19 cellular contexts compared by ENCODE assay signal in the genomic region with DNA sequence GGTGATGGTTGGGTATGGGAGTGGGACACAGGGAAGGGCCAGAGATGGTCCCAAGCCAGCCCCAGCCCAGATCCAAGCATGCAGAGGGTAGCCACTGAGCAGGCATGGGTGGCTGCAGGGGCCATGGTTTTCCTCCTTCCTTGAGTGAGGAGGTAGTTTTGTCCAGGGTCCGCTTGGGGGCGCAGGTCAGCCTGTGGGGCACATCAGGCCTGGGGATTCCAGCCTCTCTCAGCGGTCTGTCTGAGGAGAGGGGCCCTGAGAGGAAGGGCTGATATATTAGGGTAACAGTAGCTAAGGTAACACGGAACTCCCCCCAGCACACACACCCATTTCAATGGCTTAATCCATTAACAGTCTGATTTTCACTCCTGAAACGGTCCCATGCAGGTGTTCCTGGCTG. TPM values are rescaled to one million over a fixed set of nuclear protein-coding genes. Genes with fewer than 3 reads are reported as not detected.
DNase-seq lines count a peak whose midpoint lies in the region; ATAC-seq, FAIRE-seq and TF ChIP-seq lines count a peak whose summit lies in the region.
"Had no signal": no experiment of that assay in that cellular context is flagged by ENCODE, and none has a peak within 500 bp of the region (broad histone marks: within the 10 kb centered on the region; RNA-seq: fewer than 3 reads in every experiment).

No MANE protein-coding gene starts in this region.

- POLR2A ChIA-PET in K562 (lab: Yijun Ruan, JAX): interaction anchor here (0.5 to 0.7 kb wide), 2 partner anchors 63 to 111 kb away, joined by 3 to 4 read pairs; no protein-coding TSS in a partner anchor

- TF ChIP-seq EP300 in K562 (IDR thresholded peaks at IDR 0.05; ENCODE audit: low read length): no peak

- intact Hi-C loops in K562 (cut with micrococcal nuclease) (loop anchor here (5.0 kb wide), 1 partner anchor 264 kb away; no protein-coding TSS in a partner anchor), kidney (cut with DNase I) (no loop called here), left colon (cut with DNase I, micrococcal nuclease) (no loop called here)

- H2AFZ ChIP-seq in K562 (ENCODE audit: low read depth, low read length): no peak overlapping the region

- BruUV-seq in K562 (replicated peaks; lab: Mats Ljungman, UMichigan): no TSS peak

- ATAC-seq in K562: peak; percentile 80
- ATAC-seq in left colon: no peak
- ATAC-seq in HG02763 (IDR thresholded peaks at IDR 0.05; ENCODE audit: unreplicated experiment): no peak
- ATAC-seq: activated T-cell treated with anti-CD3 and anti-CD28 coated beads, Interleukin-2, amount 50 U/mL, for 4 hours had no signal

- peaks cover 91% of the 10 kb centered on the region for H3K79me2 ChIP-seq in K562 (ENCODE audit: control insufficient read depth, insufficient read depth, low read length)

- no peak overlapping the region for H3K27ac ChIP-seq in K562 (ENCODE audit: extremely low read depth, low read depth, low read length)
- no peak overlapping the region for H3K27ac ChIP-seq in kidney (ENCODE audit: low read depth in 2 of 2, low read length in 2 of 2)
- H3K27ac ChIP-seq: esophagus muscularis mucosa had no signal

- peaks cover 84% of the 10 kb centered on the region for H3K36me3 ChIP-seq in K562 (ENCODE audit: control insufficient read depth, insufficient read depth, low read length)
- H3K36me3 ChIP-seq in kidney (ENCODE audit: control insufficient read depth in 1 of 2, insufficient read depth in 2 of 2, low read length in 2 of 2): no peaks in the 10 kb centered on the region
- H3K36me3 ChIP-seq: esophagus muscularis mucosa had no signal

- TF ChIP-seq CTCF in GM12872 (IDR thresholded peaks at IDR 0.05; ENCODE audit: insufficient read depth, low read depth, low read length): peak; percentile 53
- peak; percentile 61 to 85 (median 71) for TF ChIP-seq CTCF in K562 (IDR thresholded peaks at IDR 0.05 in 2 of 3, conservative IDR thresholded peaks at IDR 0.05 in 1 of 3; ENCODE audit: insufficient read depth in 2 of 3, low read depth in 1 of 3, low read length in 3 of 3)
- TF ChIP-seq CTCF in kidney (IDR thresholded peaks at IDR 0.05; ENCODE audit: borderline replicate concordance, extremely low read depth, insufficient read depth): no peak

- peak overlapping the region in 1 of 2 experiments; percentile 7; a peak in 2 of 4 replicates for H3K9ac ChIP-seq in K562 (ENCODE audit: insufficient read depth in 1 of 2, low read depth in 2 of 2, low read length in 2 of 2)
- no peak overlapping the region for H3K9ac ChIP-seq in kidney (ENCODE audit: low read length in 2 of 2)

- WGBS in K562 (ENCODE audit: insufficient coverage, low coverage, missing lambda C conversion rate): 32% methylated on average over 5 of the region's 5 CpGs

- H3K4me3 ChIP-seq in K562 (no peak overlapping the region), kidney (ENCODE audit: low read length in 2 of 2) (no peak overlapping the region)
- H3K4me3 ChIP-seq: esophagus muscularis mucosa had no signal

- peak; percentile 69 for DNase-seq in KBM-7
- peak; percentile 47 to 73 (median 55) for DNase-seq in K562 (ENCODE audit: extremely low read depth in 1 of 4, low spot score in 3 of 4)
- peak; percentile 38 for DNase-seq in kidney
- DNase-seq in left colon: no peak
- no peak for DNase-seq in NCI-H2196 (lab: John Stamatoyannopoulos, UW; ENCODE audit: unreplicated experiment)
- DNase-seq: activated CD4-positive, alpha-beta T cell treated with anti-CD3 and anti-CD28 coated beads for 4 hours; activated T-cell treated with anti-CD3 and anti-CD28 coated beads, Interleukin-2, amount 50 U/mL, for 4 hours; C1 segment of cervical spinal cord; KG1; naive B cell; NCI-H1694 treated with DMSO at 0.1 percent for 48 hours; NCI-H510A treated with DMSO at 0.1 percent for 48 hours had no signal

- H3K27me3 ChIP-seq in K562 (ENCODE audit: control insufficient read depth in 2 of 2, insufficient read depth in 2 of 2, low read length in 2 of 2): no peaks in the 10 kb centered on the region

- peaks cover 39% of the 10 kb centered on the region for H3K9me1 ChIP-seq in K562 (ENCODE audit: control insufficient read depth, insufficient read depth, low read length)

- peaks cover 80% of the 10 kb centered on the region for H4K20me1 ChIP-seq in K562 (replicated peaks; ENCODE audit: control insufficient read depth, insufficient read depth, low read length)

- H3K9me3 ChIP-seq in K562 (replicated peaks; ENCODE audit: control insufficient read depth, insufficient read depth, low read depth, low read length) (no peaks in the 10 kb centered on the region), kidney (ENCODE audit: control insufficient read depth in 1 of 2, low read length in 2 of 2) (no peaks in the 10 kb centered on the region)
- H3K9me3 ChIP-seq: esophagus muscularis mucosa had no signal

- TF ChIP-seq RAD21 in K562 (CRISPR knock-in tag; conservative IDR thresholded peaks at IDR 0.05 in 1 of 2, IDR thresholded peaks at IDR 0.05 in 1 of 2): peak in 1 of 2 experiments; percentile 61

- in situ Hi-C loops in KBM-7 (cut with MboI; ENCODE audit: low pct_unique_long_range_greater_than_20kb, low sequenced_read_pairs): no loop called here
- in situ Hi-C loops in K562 (cut with MboI): no loop called here

- H3K4me1 ChIP-seq in K562 (replicated peaks in 1 of 2; ENCODE audit: control insufficient read depth in 2 of 2, insufficient read depth in 2 of 2, low read length in 2 of 2) (peaks cover 55 to 59% of the 10 kb centered on the region in 2 experiments), kidney (ENCODE audit: control insufficient read depth in 1 of 2, insufficient read depth in 1 of 2, low read depth in 1 of 2, low read length in 2 of 2) (peaks cover 0 to 2% of the 10 kb centered on the region in 2 donors)

- CTCF ChIA-PET in K562 (lab: Yijun Ruan, JAX; ENCODE audit: low intra/inter-chr PET ratio): interaction anchor here (0.6 kb wide), 1 partner anchor 1160 kb away, joined by 4 read pairs; no protein-coding TSS in a partner anchor

- H3K4me2 ChIP-seq in K562 (ENCODE audit: insufficient read depth, low read length): peak overlapping the region; percentile 39; the same call in 1 of the 2 replicates

- no peak for TF ChIP-seq POLR2A in K562 (conservative IDR thresholded peaks at IDR 0.05)

- FAIRE-seq in K562 (lab: Jason Lieb, UNC) (peak; percentile 56), kidney (lab: Jason Lieb, UNC) (no peak)
- FAIRE-seq: colon, RCC 7860 had no signal

TF ChIP-seq in K562, 482 proteins besides CTCF, POLR2A, EP300 and RAD21 (continues in another document):
- TF ChIP-seq MCM5 (IDR thresholded peaks at IDR 0.05; ENCODE audit: low read depth) (no peak), PRPF4 (IDR thresholded peaks at IDR 0.05; ENCODE audit: insufficient read depth, low read depth, low read length, poor library complexity, severe bottlenecking) (no peak), NCOA2 (IDR thresholded peaks at IDR 0.05; ENCODE audit: partially characterized antibody in 2 of 2) (no peak)
- TF ChIP-seq, protein P1, sequence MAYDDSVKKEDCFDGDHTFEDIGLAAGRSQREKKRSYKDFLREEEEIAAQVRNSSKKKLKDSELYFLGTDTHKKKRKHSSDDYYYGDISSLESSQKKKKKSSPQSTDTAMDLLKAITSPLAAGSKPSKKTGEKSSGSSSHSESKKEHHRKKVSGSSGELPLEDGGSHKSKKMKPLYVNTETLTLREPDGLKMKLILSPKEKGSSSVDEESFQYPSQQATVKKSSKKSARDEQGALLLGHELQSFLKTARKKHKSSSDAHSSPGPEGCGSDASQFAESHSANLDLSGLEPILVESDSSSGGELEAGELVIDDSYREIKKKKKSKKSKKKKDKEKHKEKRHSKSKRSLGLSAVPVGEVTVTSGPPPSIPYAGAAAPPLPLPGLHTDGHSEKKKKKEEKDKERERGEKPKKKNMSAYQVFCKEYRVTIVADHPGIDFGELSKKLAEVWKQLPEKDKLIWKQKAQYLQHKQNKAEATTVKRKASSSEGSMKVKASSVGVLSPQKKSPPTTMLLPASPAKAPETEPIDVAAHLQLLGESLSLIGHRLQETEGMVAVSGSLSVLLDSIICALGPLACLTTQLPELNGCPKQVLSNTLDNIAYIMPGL (CRISPR knock-in tag; IDR thresholded peaks at IDR 0.05): no peak
- TF ChIP-seq, protein P2, sequence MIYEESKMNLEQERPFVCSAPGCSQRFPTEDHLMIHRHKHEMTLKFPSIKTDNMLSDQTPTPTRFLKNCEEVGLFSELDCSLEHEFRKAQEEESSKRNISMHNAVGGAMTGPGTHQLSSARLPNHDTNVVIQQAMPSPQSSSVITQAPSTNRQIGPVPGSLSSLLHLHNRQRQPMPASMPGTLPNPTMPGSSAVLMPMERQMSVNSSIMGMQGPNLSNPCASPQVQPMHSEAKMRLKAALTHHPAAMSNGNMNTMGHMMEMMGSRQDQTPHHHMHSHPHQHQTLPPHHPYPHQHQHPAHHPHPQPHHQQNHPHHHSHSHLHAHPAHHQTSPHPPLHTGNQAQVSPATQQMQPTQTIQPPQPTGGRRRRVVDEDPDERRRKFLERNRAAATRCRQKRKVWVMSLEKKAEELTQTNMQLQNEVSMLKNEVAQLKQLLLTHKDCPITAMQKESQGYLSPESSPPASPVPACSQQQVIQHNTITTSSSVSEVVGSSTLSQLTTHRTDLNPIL (CRISPR knock-in tag; IDR thresholded peaks at IDR 0.05): no peak

RNA-seq across cellular contexts. Expression of a gene that starts 22.7 kb away (rescaled TPM):
- total RNA-seq in K562 (2011; cell fraction: chromatin; rRNA removed; ENCODE audit: low replicate concordance): not detected in 2 replicates
- total RNA-seq in K562 (2011; cell fraction: nucleolus; rRNA removed): 0.17 TPM in 1 of 2 replicates, not detected in the other
- total RNA-seq in K562 (2011; cell fraction: nucleoplasm; rRNA removed): not detected in 2 replicates
- total RNA-seq in K562 (2014; rRNA removed): not detected in 2 replicates
- not detected in 2 replicates for total RNA-seq in K562 (2014; rRNA removed; fragmentation: Illumina TruSeq; extraction: Trizol)
- total RNA-seq in K562 (2015; rRNA removed; fragmentation: Illumina TruSeq; extraction: Trizol): not detected in 2 replicates
- total RNA-seq in K562 (2021): not detected in 2 replicates
- polyA plus RNA-seq in K562 (2011; rRNA removed): 0.03 and 0.08 TPM in 2 replicates
- polyA plus RNA-seq in K562 (2011; cell fraction: cytosol; rRNA removed): 0.03 and 0.06 TPM in 2 replicates
- 0.23 TPM in 1 of 2 replicates, not detected in the other for polyA plus RNA-seq in K562 (2011; cell fraction: nucleus; rRNA removed)
- 0.12 and 0.21 TPM in 2 replicates for polyA plus RNA-seq in K562 (2012)
- polyA plus RNA-seq in K562 (2014; fragmentation: Illumina TruSeq; extraction: Trizol): not detected in 2 replicates
- under 1 TPM; 0.17 to 0.31 TPM for polyA plus RNA-seq in K562 (2014; fragmentation: Nextera tagmentation; extraction: Ambion mirVana)
- not detected in 2 replicates for polyA plus RNA-seq in K562 (2014; rRNA removed)
- polyA minus RNA-seq in K562 (2011; rRNA and poly(A)+ RNA removed): not detected in 2 replicates
- polyA minus RNA-seq in K562 (2011; cell fraction: cytosol; rRNA and poly(A)+ RNA removed): not detected in 2 replicates
- not detected in 2 replicates for polyA minus RNA-seq in K562 (2011; cell fraction: nucleus; rRNA and poly(A)+ RNA removed)
- not detected for total RNA-seq in kidney
- polyA plus RNA-seq in kidney (ENCODE audit: insufficient read depth, low read depth, low replicate concordance): not detected
- not detected for total RNA-seq in left colon
- total RNA-seq: activated T-cell treated with anti-CD3 and anti-CD28 coated beads, Interleukin-2, amount 50 U/mL, for 4 hours; esophagus muscularis mucosa; liver; T-helper 1 cell treated with Interleukin-12 subunit alpha and Interleukin-12 subunit beta and Interleukin-4 antibody, amounts not matched to agents 30 ng/mL and 1 ng/mL, for 36 hours had no signal

Comparison
In these comparisons a context has a peak if more than half of its experiments do, and no peak if none do; other contexts are left out.
1. DNase-seq: peak in KBM-7 (single experiment), K562 (4 of 4) and kidney (single experiment); none in left colon (0 of 2) and NCI-H2196 (single experiment).